ENCODE assay signal across 1 cellular context in genomic region chr6:86685230-86685797, GRCh38.
TF ChIP-seq lines count a peak whose summit lies in the region.

No MANE protein-coding gene starts in this region.

TF ChIP-seq in K562, 482 proteins besides CTCF, POLR2A, EP300 and RAD21 (continued from another document):
- TF ChIP-seq ZBTB1 (CRISPR knock-in tag; IDR thresholded peaks at IDR 0.05; ENCODE audit: borderline replicate concordance, low read depth) = no peak
